In genomic region chr5:173288632-173289031, GRCh38 we compare ENCODE assay signal across 32 cellular contexts. TPM values are rescaled to one million over a fixed set of nuclear protein-coding genes. Genes with fewer than 3 reads are reported as not detected.
"Had no signal": no experiment of that assay in that cellular context is flagged by ENCODE, and none has a peak within 500 bp of the region (broad histone marks: within the 10 kb centered on the region; RNA-seq: fewer than 3 reads in every experiment).

No MANE protein-coding gene starts in this region.

- H3K27me3 ChIP-seq: ascending aorta, cardiac muscle cell had no signal

- H3K27ac ChIP-seq: ascending aorta, VCaP had no signal

- H3K9me3 ChIP-seq: ascending aorta had no signal

- H3K36me3 ChIP-seq: ascending aorta, cardiac muscle cell had no signal

- H3K4me3 ChIP-seq: ascending aorta, cardiac muscle cell had no signal

- FAIRE-seq: bronchial epithelial cell, TTC549 had no signal

- DNase-seq: activated B cell treated with CpG ODN at 0.5 μM for 24 hours; activated CD4-positive, alpha-beta memory T cell treated with anti-CD3 and anti-CD28 coated beads for 36 hours; activated CD4-positive, alpha-beta T cell treated with anti-CD3 and anti-CD28 coated beads for 4 hours; activated CD4-positive, alpha-beta T cell treated with anti-CD3 and anti-CD28 coated beads, Interleukin-2, amount 10 ng/mL, durations not matched to agents 24 days and 14 days; activated CD4-positive, alpha-beta T cell treated with anti-CD3 and anti-CD28 coated beads, Interleukin-2, amount 50 U/mL, for 1 hour; activated CD4-positive, alpha-beta T cell treated with anti-CD3 and anti-CD28 coated beads, Interleukin-2, amount 50 U/mL, for 4 hours; activated CD4-positive, CD25-positive, alpha-beta regulatory T cell treated with anti-CD3 and anti-CD28 coated beads, Interleukin-2, amount 50 U/mL, for 72 hours; activated CD8-positive, alpha-beta memory T cell treated with anti-CD3 and anti-CD28 coated beads, Interleukin-2, amount 50 U/mL, for 4 hours; activated effector memory CD4-positive, alpha-beta T cell treated with Interleukin-2 at 50 U/mL for 16 hours; activated gamma-delta T cell; activated naive CD4-positive, alpha-beta T cell treated with anti-CD3 and anti-CD28 coated beads, Interleukin-2, amount 10 ng/mL, durations not matched to agents 7 days and 5 days; activated naive CD4-positive, alpha-beta T cell treated with Interleukin-2 at 50 U/mL for 16 hours; activated naive CD8-positive, alpha-beta T cell treated with anti-CD3 and anti-CD28 coated beads, Interleukin-2, amount 10 ng/mL, durations not matched to agents 7 days and 5 days; activated naive CD8-positive, alpha-beta T cell treated with anti-CD3 and anti-CD28 coated beads, Interleukin-2, amount 50 U/mL, for 24 hours; activated T-cell treated with anti-CD3 and anti-CD28 coated beads for 4 hours; activated T-cell treated with anti-CD3 and anti-CD28 coated beads, Interleukin-2, amount 50 U/mL, for 1 hour; activated T-cell treated with anti-CD3 and anti-CD28 coated beads, Interleukin-2, amount 50 U/mL, for 4 hours; amygdala; anterior cingulate cortex; caudate nucleus; cerebellar nuclear complex; T-helper 1 cell; T-helper 2 cell; T-helper 9 cell had no signal

- ATAC-seq: activated CD8-positive, alpha-beta T cell treated with anti-CD3 and anti-CD28 coated beads for 36 hours; activated naive CD8-positive, alpha-beta T cell treated with anti-CD3 and anti-CD28 coated beads, Interleukin-2, amount 50 U/mL, for 24 hours; activated T-cell treated with anti-CD3 and anti-CD28 coated beads, Interleukin-2, amount 50 U/mL, for 4 hours had no signal

RNA-seq across cellular contexts. Expression of gene NKX2-5, which starts 53.6 kb away (rescaled TPM):
- total RNA-seq: activated B cell treated with CpG ODN at 0.5 μM for 24 hours; activated CD4-positive, alpha-beta memory T cell treated with anti-CD3 and anti-CD28 coated beads for 36 hours; activated CD4-positive, alpha-beta T cell treated with anti-CD3 and anti-CD28 coated beads, Interleukin-2, amount 10 ng/mL, durations not matched to agents 24 days and 14 days; activated CD8-positive, alpha-beta memory T cell treated with anti-CD3 and anti-CD28 coated beads for 36 hours; activated naive CD8-positive, alpha-beta T cell treated with anti-CD3 and anti-CD28 coated beads, Interleukin-2, amount 10 ng/mL, durations not matched to agents 7 days and 5 days; activated T-cell treated with anti-CD3 and anti-CD28 coated beads, Interleukin-2, amount 50 U/mL, for 4 hours; activated T-helper 2 cell treated with anti-CD3 and anti-CD28 coated beads, Interferon-gamma antibody, Interleukin-2, Interleukin-4, amounts not matched to agents 10 μg/mL and 5 μg/mL and 100 μg/mL, durations not matched to agents 14 hours and 24 hours and 36 hours; ascending aorta; bronchial epithelial cell had no signal
